In genomic region chr16:7038475-7038874, GRCh38 we compare ENCODE assay signal across 20 cellular contexts.
DNase-seq lines count a peak whose midpoint lies in the region; ATAC-seq lines count a peak whose summit lies in the region.
"Had no signal": no experiment of that assay in that cellular context is flagged by ENCODE, and none has a peak within 500 bp of the region (broad histone marks: within the 10 kb centered on the region; RNA-seq: fewer than 3 reads in every experiment).

No MANE protein-coding gene starts in this region.

- DNase-seq in ELF-1 (ENCODE audit: low read depth, low spot score) (peak; percentile 14), NCI-H2227 (lab: John Stamatoyannopoulos, UW; ENCODE audit: unreplicated experiment) (peak; percentile 70), islet precursor cell (peak; percentile 73), SKM-1 (lab: John Stamatoyannopoulos, UW; ENCODE audit: unreplicated experiment) (no peak), T-helper 1 cell (no peak)
- DNase-seq: 8988T; ACHN; BE2C; C1 segment of cervical spinal cord; CD4-positive, alpha-beta memory T cell; CD4-positive, CD25-positive, alpha-beta regulatory T cell; CD8-positive, alpha-beta memory T cell; COR-L47; DMS 273 treated with DMSO at 0.1 percent for 48 hours; DMS153; DMS53; DND-41; EL; GF-D8 had no signal

- no peak for ATAC-seq in HG02840 (IDR thresholded peaks at IDR 0.05; ENCODE audit: low FRiP score, unreplicated experiment)

Comparison
In these comparisons a context has a peak if more than half of its experiments do, and no peak if none do; other contexts are left out.
1. DNase-seq: peak in ELF-1 (single experiment), NCI-H2227 (single experiment) and islet precursor cell (single experiment); none in SKM-1 (single experiment) and T-helper 1 cell (0 of 5).